In genomic region chr2:238439093-238439849, GRCh38 we compare ENCODE assay signal across 8 cellular contexts. TPM values are rescaled to one million over a fixed set of nuclear protein-coding genes. Genes with fewer than 3 reads are reported as not detected.
A peak's percentile ranks its signal among the peaks of the same experiment; 100 is the strongest.
DNase-seq lines count a peak whose midpoint lies in the region; TF ChIP-seq lines count a peak whose summit lies in the region.

No MANE protein-coding gene starts in this region.

- H3K4me1 Mint-ChIP-seq in activated CD4-positive, alpha-beta memory T cell treated with anti-CD3 and anti-CD28 coated beads, Interleukin-2, amount 10 ng/mL, durations not matched to agents 7 days and 5 days = peaks cover 29% of the 10 kb centered on the region

- H3K27ac Mint-ChIP-seq in activated CD4-positive, alpha-beta memory T cell treated with anti-CD3 and anti-CD28 coated beads, Interleukin-2, amount 10 ng/mL, durations not matched to agents 7 days and 5 days = peak overlapping the region; percentile 10

- POLR2A ChIA-PET in activated CD4-positive, alpha-beta memory T cell treated with anti-CD3 and anti-CD28 coated beads, Interleukin-2, amount 10 ng/mL, durations not matched to agents 7 days and 5 days (lab: Charles Lee) = interaction anchor here (0.9 to 1.5 kb wide), 3 partner anchors 11 to 72 kb away, joined by 3 to 4 read pairs (median 3); no protein-coding TSS in a partner anchor

- H3K36me3 ChIP-seq in H7 (replicated peaks; ENCODE audit: control insufficient read depth, insufficient read depth, low read length) = peaks cover 6% of the 10 kb centered on the region

- peak overlapping the region; percentile 48 for H3K4me3 Mint-ChIP-seq in activated CD4-positive, alpha-beta memory T cell treated with anti-CD3 and anti-CD28 coated beads, Interleukin-2, amount 10 ng/mL, durations not matched to agents 7 days and 5 days

- H3K9me3 Mint-ChIP-seq in activated CD4-positive, alpha-beta memory T cell treated with anti-CD3 and anti-CD28 coated beads, Interleukin-2, amount 10 ng/mL, durations not matched to agents 7 days and 5 days = no peaks in the 10 kb centered on the region

- DNase-seq in GM03348 (ENCODE audit: low spot score) (peak; percentile 86), fibroblast of the aortic adventitia (ENCODE audit: low read depth) (peak; percentile 100), H7 (no peak), iPS-NIHi11 (ENCODE audit: low spot score) (no peak), GM10266 (ENCODE audit: extremely low spot score) (no peak), NCI-H748 treated with DMSO at 0.1 percent for 48 hours (lab: John Stamatoyannopoulos, UW) (no peak)
- DNase-seq in activated CD4-positive, alpha-beta memory T cell treated with anti-CD3 and anti-CD28 coated beads, Interleukin-2, amount 10 ng/mL, durations not matched to agents 7 days and 5 days = peak; percentile 45
- peak; percentile 73 for DNase-seq in stimulated activated CD4-positive, alpha-beta T cell treated with anti-CD3 and anti-CD28 coated beads, Interleukin-15, amount 100 ng/mL, for 24 hours

- no peaks in the 10 kb centered on the region for H3K27me3 ChIP-seq in H7 (ENCODE audit: control insufficient read depth, insufficient read depth, low read length)

- no peaks in the 10 kb centered on the region for H3K27me3 Mint-ChIP-seq in activated CD4-positive, alpha-beta memory T cell treated with anti-CD3 and anti-CD28 coated beads, Interleukin-2, amount 10 ng/mL, durations not matched to agents 7 days and 5 days

- peak overlapping the region; percentile 25 for H3K4me3 ChIP-seq in fibroblast of the aortic adventitia (ENCODE audit: low read depth, low read length)
- no peak overlapping the region for H3K4me3 ChIP-seq in H7 (ENCODE audit: insufficient read depth, low read depth, low read length)

- CTCF ChIA-PET in activated CD4-positive, alpha-beta memory T cell treated with anti-CD3 and anti-CD28 coated beads, Interleukin-2, amount 10 ng/mL, durations not matched to agents 7 days and 5 days (lab: Charles Lee) = interaction anchor here (1.7 to 2.0 kb wide), 2 partner anchors 11 to 14 kb away, joined by 3 to 5 read pairs; no protein-coding TSS in a partner anchor

- peaks cover 67% of the 10 kb centered on the region for H3K36me3 Mint-ChIP-seq in activated CD4-positive, alpha-beta memory T cell treated with anti-CD3 and anti-CD28 coated beads, Interleukin-2, amount 10 ng/mL, durations not matched to agents 7 days and 5 days (ENCODE audit: low read depth)

- TF ChIP-seq CTCF in fibroblast of the aortic adventitia (IDR thresholded peaks at IDR 0.05; ENCODE audit: insufficient read depth, low read length) (no peak), GM10266 (IDR thresholded peaks at IDR 0.05; ENCODE audit: control insufficient read depth, insufficient read depth, low read depth, missing control alignments) (no peak)

RNA-seq across cellular contexts. Expression of gene ASB1, which starts 12.5 kb away (rescaled TPM):
- total RNA-seq in activated CD4-positive, alpha-beta memory T cell treated with anti-CD3 and anti-CD28 coated beads, Interleukin-2, amount 10 ng/mL, durations not matched to agents 7 days and 5 days = 10 to 100 TPM; 27.9 to 31.3 TPM
- total RNA-seq in fibroblast of the aortic adventitia (ENCODE audit: low replicate concordance) = 18.5 and 45.5 TPM in 2 replicates
- total RNA-seq in H7 (2014; rRNA removed; shearing (Covaris generic)) = 23.2 and 26.5 TPM in 2 replicates

Comparison
In these comparisons a context has a peak if more than half of its experiments do, and no peak if none do; other contexts are left out.
1. DNase-seq: peak in GM03348 (single experiment), activated CD4-positive, alpha-beta memory T cell treated with anti-CD3 and anti-CD28 coated beads, Interleukin-2, amount 10 ng/mL, durations not matched to agents 7 days and 5 days (single experiment), fibroblast of the aortic adventitia (single experiment) and stimulated activated CD4-positive, alpha-beta T cell treated with anti-CD3 and anti-CD28 coated beads, Interleukin-15, amount 100 ng/mL, for 24 hours (single experiment); none in H7 (single experiment), iPS-NIHi11 (single experiment), GM10266 (single experiment) and NCI-H748 treated with DMSO at 0.1 percent for 48 hours (single experiment).